ENCODE assay signal across 24 cellular contexts in the genomic region with DNA sequence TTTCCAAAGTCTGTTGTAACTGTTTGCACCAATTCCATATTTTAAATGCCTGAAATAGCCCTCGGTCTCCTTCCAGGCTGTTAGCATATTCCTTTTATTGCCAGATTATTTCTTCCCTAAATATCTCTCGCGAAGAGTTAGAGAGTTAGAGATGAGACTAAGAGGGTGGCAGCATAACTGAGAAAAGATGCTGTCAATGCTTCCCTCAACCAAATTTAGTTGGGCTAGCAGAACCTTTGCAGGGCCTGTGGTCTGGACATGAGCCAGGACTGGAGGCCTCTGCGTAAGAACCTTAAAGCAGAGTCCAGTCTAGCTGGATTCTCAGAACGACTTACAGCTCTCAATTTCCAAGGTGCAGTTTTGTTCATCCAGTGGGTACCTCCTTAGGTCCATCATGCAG.
"Had no signal": no experiment of that assay in that cellular context is flagged by ENCODE, and none has a peak within 500 bp of the region (broad histone marks: within the 10 kb centered on the region; RNA-seq: fewer than 3 reads in every experiment).

No MANE protein-coding gene starts in this region.

- H3K36me3 ChIP-seq: brain microvascular endothelial cell, left ventricle myocardium inferior, thyroid gland, upper lobe of left lung, vagina, WERI-Rb-1 had no signal

- H3K27me3 ChIP-seq: brain microvascular endothelial cell, thyroid gland, upper lobe of left lung, vagina had no signal

- H2AFZ ChIP-seq: parathyroid adenoma had no signal

- H3K4me3 ChIP-seq: left ventricle myocardium inferior, thyroid gland, upper lobe of left lung, vagina had no signal

- H3K4me1 ChIP-seq: left ventricle myocardium inferior, parathyroid adenoma, thyroid gland, upper lobe of left lung, vagina had no signal

- H3K9ac ChIP-seq: parathyroid adenoma had no signal

- DNase-seq: activated CD4-positive, alpha-beta T cell treated with anti-CD3 and anti-CD28 coated beads for 48 hours; activated CD4-positive, alpha-beta T cell treated with anti-CD3 and anti-CD28 coated beads, Interleukin-2, amount 50 U/mL, for 48 hours; activated CD8-positive, alpha-beta memory T cell treated with anti-CD3 and anti-CD28 coated beads for 24 hours; activated effector memory CD4-positive, alpha-beta T cell treated with anti-CD3 and anti-CD28 coated beads, Interleukin-2, amount 50 U/mL, for 16 hours; activated naive CD4-positive, alpha-beta T cell treated with anti-CD3 and anti-CD28 coated beads for 36 hours; activated naive CD8-positive, alpha-beta T cell treated with anti-CD3 and anti-CD28 coated beads for 36 hours; activated T-cell treated with anti-CD3 and anti-CD28 coated beads, Interleukin-2, amount 50 U/mL, for 1 hour; brain microvascular endothelial cell; endodermal cell; foreskin melanocyte; glutamatergic neuron; islet precursor cell; left ventricle myocardium inferior; naive thymus-derived CD4-positive, alpha-beta T cell; stimulated activated CD4-positive, alpha-beta T cell treated with anti-CD3 and anti-CD28 coated beads, Interleukin-12 subunit alpha, Interleukin-12 subunit beta, amount 100 ng/mL, for 4 hours; stimulated activated CD4-positive, alpha-beta T cell treated with anti-CD3 and anti-CD28 coated beads, Interleukin-4, amount 100 ng/mL, for 1 hour; upper lobe of left lung; WERI-Rb-1 had no signal

- H3K27ac ChIP-seq: brain microvascular endothelial cell, left ventricle myocardium inferior, parathyroid adenoma, thyroid gland, upper lobe of left lung, vagina, WERI-Rb-1 had no signal

- H3K79me2 ChIP-seq: parathyroid adenoma had no signal

- ATAC-seq: activated CD4-positive, CD25-positive, alpha-beta regulatory T cell treated with anti-CD3 and anti-CD28 coated beads, Interleukin-2, amount 50 U/mL, for 24 hours; esophagus mucosa; naive thymus-derived CD4-positive, alpha-beta T cell; right cardiac atrium had no signal

- H3K9me3 ChIP-seq: left ventricle myocardium inferior, thyroid gland, upper lobe of left lung, vagina had no signal
